Comparison of ENCODE assay signal across 20 cellular contexts in the genomic region with DNA sequence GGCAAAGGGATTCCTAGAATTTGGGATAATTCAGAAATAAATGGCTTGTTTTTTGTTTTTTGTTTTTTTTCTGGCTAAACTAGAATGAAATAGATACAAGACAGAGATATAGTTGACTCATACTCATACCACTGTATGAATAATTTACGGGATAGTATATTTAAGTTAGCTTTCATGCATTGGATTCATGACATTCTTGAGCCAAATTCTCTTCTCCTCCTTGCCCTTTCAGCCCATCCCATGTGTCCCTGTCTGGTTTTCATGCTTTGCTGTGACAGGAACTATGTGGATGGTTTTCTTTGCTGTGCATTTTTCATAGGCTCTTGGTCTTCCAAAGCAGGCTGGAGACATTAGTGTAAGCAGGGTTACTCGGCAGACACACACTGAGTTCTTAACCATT.
DNase-seq lines count a peak whose midpoint lies in the region; ATAC-seq, FAIRE-seq and TF ChIP-seq lines count a peak whose summit lies in the region.
"Had no signal": no experiment of that assay in that cellular context is flagged by ENCODE, and none has a peak within 500 bp of the region (broad histone marks: within the 10 kb centered on the region; RNA-seq: fewer than 3 reads in every experiment).

No MANE protein-coding gene starts in this region.

- no peak for TF ChIP-seq CTCF in pancreas (IDR thresholded peaks at IDR 0.05)
- no peak for TF ChIP-seq CTCF in lower leg skin (IDR thresholded peaks at IDR 0.05)

- ATAC-seq in SK-N-SH treated with all-trans-retinoic acid at 6 μM for 48 hours (peak; percentile 94), pancreas (no peak)
- ATAC-seq: WTC11 had no signal

- H3K9me3 ChIP-seq in pancreas = no peaks in the 10 kb centered on the region
- H3K9me3 ChIP-seq: thyroid gland had no signal

- CTCF ChIA-PET in activated CD4-positive, alpha-beta memory T cell treated with anti-CD3 and anti-CD28 coated beads for 36 hours (lab: Charles Lee) = no interaction called here

- DNase-seq in Caki2 (ENCODE audit: low read depth) (peak; percentile 2), fibroblast of peridontal ligament (ENCODE audit: extremely low read depth) (peak; percentile 58), pancreas (no peak), DMS153 treated with DMSO at 0.1 percent for 48 hours (lab: John Stamatoyannopoulos, UW; ENCODE audit: unreplicated experiment) (no peak), C1 segment of cervical spinal cord (lab: John Stamatoyannopoulos, UW) (no peak), lower leg skin (ENCODE audit: low spot score in 2 of 2) (no peak)
- DNase-seq in activated CD4-positive, alpha-beta memory T cell treated with anti-CD3 and anti-CD28 coated beads for 36 hours = no peak
- DNase-seq: amygdala, DMS79 treated with DMSO at 0.1 percent for 48 hours, hippocampal formation, MM.1S, NCI-H1930, NCI-H446, small intestine, T-helper 1 cell, thyroid gland had no signal

- POLR2A ChIA-PET in activated CD4-positive, alpha-beta memory T cell treated with anti-CD3 and anti-CD28 coated beads for 36 hours (lab: Charles Lee) = no interaction called here

- H3K4me3 Mint-ChIP-seq in activated CD4-positive, alpha-beta memory T cell treated with anti-CD3 and anti-CD28 coated beads for 36 hours = no peak overlapping the region
- H3K4me3 Mint-ChIP-seq: dendritic cell treated with granulocyte-macrophage colony-stimulating factor and Interleukin-4, amounts not matched to agents 40 ng/mL and 50 ng/mL, for 4 days; WTC11 had no signal

- peaks cover 7% of the 10 kb centered on the region for H3K36me3 Mint-ChIP-seq in activated CD4-positive, alpha-beta memory T cell treated with anti-CD3 and anti-CD28 coated beads for 36 hours
- H3K36me3 Mint-ChIP-seq: WTC11 had no signal

- in situ Hi-C loops in Caki2 (cut with HindIII; ENCODE audit: low pct_unique_long_range_greater_than_20kb, low sequenced_read_pairs) = no loop called here

- no peaks in the 10 kb centered on the region for H3K9me3 Mint-ChIP-seq in activated CD4-positive, alpha-beta memory T cell treated with anti-CD3 and anti-CD28 coated beads for 36 hours
- H3K9me3 Mint-ChIP-seq: dendritic cell treated with granulocyte-macrophage colony-stimulating factor and Interleukin-4, amounts not matched to agents 40 ng/mL and 50 ng/mL, for 4 days; WTC11 had no signal

- intact Hi-C loops in pancreas (cut with DNase I) (no loop called here), lower leg skin (cut with DNase I; ENCODE audit: low total_unique reads) (no loop called here)
- intact Hi-C loops in activated CD4-positive, alpha-beta memory T cell treated with anti-CD3 and anti-CD28 coated beads for 36 hours (cut with micrococcal nuclease) = no loop called here

- peaks cover 21 to 26% (median 23%) of the 10 kb centered on the region in 3 donors for H3K4me1 ChIP-seq in pancreas
- H3K4me1 ChIP-seq: thyroid gland had no signal

- peak overlapping the region in 3 of 4 donors; percentile 69 to 89 (median 79) for H3K27ac ChIP-seq in pancreas
- H3K27ac ChIP-seq: parathyroid adenoma, thyroid gland had no signal

- WGBS in pancreas, 2 donors = 61 to 64% methylated on average over 2 of the region's 2 CpGs
- 72 to 81% methylated on average over 2 of the region's 2 CpGs for WGBS in lower leg skin, 2 donors

- H3K27ac Mint-ChIP-seq in activated CD4-positive, alpha-beta memory T cell treated with anti-CD3 and anti-CD28 coated beads for 36 hours = no peak overlapping the region
- H3K27ac Mint-ChIP-seq: dendritic cell treated with granulocyte-macrophage colony-stimulating factor and Interleukin-4, amounts not matched to agents 40 ng/mL and 50 ng/mL, for 4 days; WTC11 had no signal

- FAIRE-seq in pancreas (lab: Jason Lieb, UNC) = no peak
- FAIRE-seq: small intestine had no signal

- peaks cover 0 to 13% (median 1%) of the 10 kb centered on the region in 3 donors for H3K36me3 ChIP-seq in pancreas
- H3K36me3 ChIP-seq: thyroid gland had no signal

- no peaks in the 10 kb centered on the region for H3K27me3 ChIP-seq in pancreas
- H3K27me3 ChIP-seq: thyroid gland had no signal

- no peak for TF ChIP-seq POLR2A in lower leg skin (IDR thresholded peaks at IDR 0.05)

- H3K4me3 ChIP-seq in pancreas = no peak overlapping the region
- H3K4me3 ChIP-seq in lower leg skin (ENCODE audit: low read depth, poor library complexity, severe bottlenecking) = no peak overlapping the region
- H3K4me3 ChIP-seq: thyroid gland had no signal

- peaks cover 10% of the 10 kb centered on the region for H3K4me1 Mint-ChIP-seq in activated CD4-positive, alpha-beta memory T cell treated with anti-CD3 and anti-CD28 coated beads for 36 hours (ENCODE audit: low read depth)
- H3K4me1 Mint-ChIP-seq: WTC11 had no signal

- no peaks in the 10 kb centered on the region for H3K27me3 Mint-ChIP-seq in activated CD4-positive, alpha-beta memory T cell treated with anti-CD3 and anti-CD28 coated beads for 36 hours

TF ChIP-seq in SK-N-SH treated with all-trans-retinoic acid at 6 μM for 48 hours, 23 proteins besides CTCF, POLR2A, EP300 and RAD21 (continues in another document):
- TF ChIP-seq TCF4 (CRISPR knock-in tag; IDR thresholded peaks at IDR 0.05; ENCODE audit: borderline replicate concordance) (no peak), ZC3H10 (CRISPR knock-in tag; IDR thresholded peaks at IDR 0.05) (no peak), GLIS3 (CRISPR knock-in tag; IDR thresholded peaks at IDR 0.05) (no peak), ISL1 (CRISPR knock-in tag; IDR thresholded peaks at IDR 0.05) (no peak), ZFP3 (CRISPR knock-in tag; IDR thresholded peaks at IDR 0.05) (no peak), CSDC2 (CRISPR knock-in tag; IDR thresholded peaks at IDR 0.05) (no peak), TOX (CRISPR knock-in tag; IDR thresholded peaks at IDR 0.05; ENCODE audit: borderline replicate concordance) (no peak), ZFP30 (CRISPR knock-in tag; IDR thresholded peaks at IDR 0.05) (no peak), SNAI2 (CRISPR knock-in tag; IDR thresholded peaks at IDR 0.05) (no peak), RARB (CRISPR knock-in tag; IDR thresholded peaks at IDR 0.05) (no peak), ESRRG (CRISPR knock-in tag; IDR thresholded peaks at IDR 0.05) (no peak), ZNF70 (CRISPR knock-in tag; IDR thresholded peaks at IDR 0.05) (no peak), PPARA (CRISPR knock-in tag; IDR thresholded peaks at IDR 0.05; ENCODE audit: borderline replicate concordance) (no peak)
- TF ChIP-seq, protein P1, sequence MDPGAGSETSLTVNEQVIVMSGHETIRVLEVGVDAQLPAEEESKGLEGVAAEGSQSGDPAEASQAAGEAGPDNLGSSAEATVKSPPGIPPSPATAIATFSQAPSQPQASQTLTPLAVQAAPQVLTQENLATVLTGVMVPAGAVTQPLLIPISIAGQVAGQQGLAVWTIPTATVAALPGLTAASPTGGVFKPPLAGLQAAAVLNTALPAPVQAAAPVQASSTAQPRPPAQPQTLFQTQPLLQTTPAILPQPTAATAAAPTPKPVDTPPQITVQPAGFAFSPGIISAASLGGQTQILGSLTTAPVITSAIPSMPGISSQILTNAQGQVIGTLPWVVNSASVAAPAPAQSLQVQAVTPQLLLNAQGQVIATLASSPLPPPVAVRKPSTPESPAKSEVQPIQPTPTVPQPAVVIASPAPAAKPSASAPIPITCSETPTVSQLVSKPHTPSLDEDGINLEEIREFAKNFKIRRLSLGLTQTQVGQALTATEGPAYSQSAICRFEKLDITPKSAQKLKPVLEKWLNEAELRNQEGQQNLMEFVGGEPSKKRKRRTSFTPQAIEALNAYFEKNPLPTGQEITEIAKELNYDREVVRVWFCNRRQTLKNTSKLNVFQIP (CRISPR knock-in tag; IDR thresholded peaks at IDR 0.05; ENCODE audit: borderline replicate concordance, low read depth) = no peak
- TF ChIP-seq, protein P2, sequence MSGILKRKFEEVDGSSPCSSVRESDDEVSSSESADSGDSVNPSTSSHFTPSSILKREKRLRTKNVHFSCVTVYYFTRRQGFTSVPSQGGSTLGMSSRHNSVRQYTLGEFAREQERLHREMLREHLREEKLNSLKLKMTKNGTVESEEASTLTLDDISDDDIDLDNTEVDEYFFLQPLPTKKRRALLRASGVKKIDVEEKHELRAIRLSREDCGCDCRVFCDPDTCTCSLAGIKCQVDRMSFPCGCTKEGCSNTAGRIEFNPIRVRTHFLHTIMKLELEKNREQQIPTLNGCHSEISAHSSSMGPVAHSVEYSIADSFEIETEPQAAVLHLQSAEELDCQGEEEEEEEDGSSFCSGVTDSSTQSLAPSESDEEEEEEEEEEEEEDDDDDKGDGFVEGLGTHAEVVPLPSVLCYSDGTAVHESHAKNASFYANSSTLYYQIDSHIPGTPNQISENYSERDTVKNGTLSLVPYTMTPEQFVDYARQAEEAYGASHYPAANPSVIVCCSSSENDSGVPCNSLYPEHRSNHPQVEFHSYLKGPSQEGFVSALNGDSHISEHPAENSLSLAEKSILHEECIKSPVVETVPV (CRISPR knock-in tag; IDR thresholded peaks at IDR 0.05) = no peak
- TF ChIP-seq, protein P3, sequence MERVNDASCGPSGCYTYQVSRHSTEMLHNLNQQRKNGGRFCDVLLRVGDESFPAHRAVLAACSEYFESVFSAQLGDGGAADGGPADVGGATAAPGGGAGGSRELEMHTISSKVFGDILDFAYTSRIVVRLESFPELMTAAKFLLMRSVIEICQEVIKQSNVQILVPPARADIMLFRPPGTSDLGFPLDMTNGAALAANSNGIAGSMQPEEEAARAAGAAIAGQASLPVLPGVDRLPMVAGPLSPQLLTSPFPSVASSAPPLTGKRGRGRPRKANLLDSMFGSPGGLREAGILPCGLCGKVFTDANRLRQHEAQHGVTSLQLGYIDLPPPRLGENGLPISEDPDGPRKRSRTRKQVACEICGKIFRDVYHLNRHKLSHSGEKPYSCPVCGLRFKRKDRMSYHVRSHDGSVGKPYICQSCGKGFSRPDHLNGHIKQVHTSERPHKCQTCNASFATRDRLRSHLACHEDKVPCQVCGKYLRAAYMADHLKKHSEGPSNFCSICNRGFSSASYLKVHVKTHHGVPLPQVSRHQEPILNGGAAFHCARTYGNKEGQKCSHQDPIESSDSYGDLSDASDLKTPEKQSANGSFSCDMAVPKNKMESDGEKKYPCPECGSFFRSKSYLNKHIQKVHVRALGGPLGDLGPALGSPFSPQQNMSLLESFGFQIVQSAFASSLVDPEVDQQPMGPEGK (CRISPR knock-in tag; IDR thresholded peaks at IDR 0.05; ENCODE audit: borderline replicate concordance) = no peak
- TF ChIP-seq, protein P4, sequence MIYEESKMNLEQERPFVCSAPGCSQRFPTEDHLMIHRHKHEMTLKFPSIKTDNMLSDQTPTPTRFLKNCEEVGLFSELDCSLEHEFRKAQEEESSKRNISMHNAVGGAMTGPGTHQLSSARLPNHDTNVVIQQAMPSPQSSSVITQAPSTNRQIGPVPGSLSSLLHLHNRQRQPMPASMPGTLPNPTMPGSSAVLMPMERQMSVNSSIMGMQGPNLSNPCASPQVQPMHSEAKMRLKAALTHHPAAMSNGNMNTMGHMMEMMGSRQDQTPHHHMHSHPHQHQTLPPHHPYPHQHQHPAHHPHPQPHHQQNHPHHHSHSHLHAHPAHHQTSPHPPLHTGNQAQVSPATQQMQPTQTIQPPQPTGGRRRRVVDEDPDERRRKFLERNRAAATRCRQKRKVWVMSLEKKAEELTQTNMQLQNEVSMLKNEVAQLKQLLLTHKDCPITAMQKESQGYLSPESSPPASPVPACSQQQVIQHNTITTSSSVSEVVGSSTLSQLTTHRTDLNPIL (CRISPR knock-in tag; IDR thresholded peaks at IDR 0.05; ENCODE audit: low read depth) = no peak

Comparison
In these comparisons a context has a peak if more than half of its experiments do, and no peak if none do; other contexts are left out.
1. DNase-seq: peak in Caki2 (single experiment) and fibroblast of peridontal ligament (single experiment); none in pancreas (0 of 6), DMS153 treated with DMSO at 0.1 percent for 48 hours (single experiment), C1 segment of cervical spinal cord (0 of 14), activated CD4-positive, alpha-beta memory T cell treated with anti-CD3 and anti-CD28 coated beads for 36 hours (single experiment) and lower leg skin (0 of 2).